In the genomic region with DNA sequence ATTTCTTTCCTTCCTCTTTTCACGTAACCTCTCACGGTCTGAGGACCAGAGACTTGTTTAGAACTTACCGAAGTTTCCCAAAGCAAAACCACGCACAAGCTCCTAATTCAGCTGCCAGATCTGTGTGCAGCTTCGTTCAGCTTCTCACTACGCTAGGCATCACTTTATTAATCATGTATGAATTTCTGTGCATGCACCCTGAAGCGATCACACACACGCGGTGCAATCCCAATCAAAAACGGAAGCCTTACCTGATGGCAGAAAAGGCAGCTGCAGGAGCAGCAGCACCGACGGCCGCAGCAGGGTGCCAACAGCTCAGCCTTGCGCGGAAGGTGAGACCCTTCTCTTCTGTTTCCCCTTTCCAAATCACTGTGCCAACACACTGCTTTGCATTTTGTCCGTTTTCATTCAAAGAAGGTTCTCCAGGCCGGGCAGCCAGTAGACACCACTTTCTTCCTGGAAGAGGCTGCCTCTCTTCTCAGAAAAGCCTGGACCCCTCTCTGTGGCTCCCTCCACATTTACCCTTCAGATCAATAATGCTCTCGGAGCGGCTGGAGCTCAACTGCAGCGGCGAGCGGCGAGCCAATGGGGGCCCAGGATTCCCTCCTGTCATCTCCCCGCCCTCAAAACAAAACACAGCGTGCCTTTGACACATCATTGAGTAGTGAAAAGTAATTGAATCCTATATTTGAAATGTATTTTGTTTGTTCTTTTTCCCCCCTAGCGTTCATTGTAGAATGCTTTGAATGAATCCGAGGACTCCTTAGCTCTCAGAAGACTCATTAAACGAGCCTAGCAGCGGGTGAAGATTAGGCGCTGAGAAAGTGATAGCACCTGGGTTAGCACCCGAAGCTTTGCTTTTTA, we compare ENCODE assay signal across 9 cellular contexts. TPM values are rescaled to one million over a fixed set of nuclear protein-coding genes. Genes with fewer than 3 reads are reported as not detected.
DNase-seq lines count a peak whose midpoint lies in the region; ATAC-seq lines count a peak whose summit lies in the region.
"Had no signal": no experiment of that assay in that cellular context is flagged by ENCODE, and none has a peak within 500 bp of the region (broad histone marks: within the 10 kb centered on the region; RNA-seq: fewer than 3 reads in every experiment).

A gene (minus strand): TSS at position 538 of the 864 bp plus-strand sequence.

- no peak within 1 kb of the TSS; the same call in 1 of the 2 replicates for H3K27ac ChIP-seq in Karpas-422 (ENCODE audit: low read length)
- H3K27ac ChIP-seq in subcutaneous abdominal adipose tissue (ENCODE audit: low read depth, low read length) = no peak within 1 kb of the TSS

- H3K9ac ChIP-seq in Karpas-422 (ENCODE audit: low read length) = peak within 1 kb of the TSS; percentile 48
- H3K9ac ChIP-seq in iPS-15b (ENCODE audit: low read depth, low read length) = no peak within 1 kb of the TSS
- H3K9ac ChIP-seq in subcutaneous abdominal adipose tissue (ENCODE audit: low read length in 5 of 5) = peak within 1 kb of the TSS in 1 of 5 donors; percentile 10

- no peaks in the 10 kb centered on the region for H3K36me3 Mint-ChIP-seq in activated CD8-positive, alpha-beta memory T cell treated with anti-CD3 and anti-CD28 coated beads, Interleukin-2, amount 10 ng/mL, durations not matched to agents 7 days and 5 days
- H3K36me3 Mint-ChIP-seq in T-helper 2 cell treated with Interferon-gamma antibody and Interleukin-4, amounts not matched to agents 5 μg/mL and 100 μg/mL, for 36 hours (ENCODE audit: low read depth) = no peaks in the 10 kb centered on the region

- H3K79me2 ChIP-seq in Karpas-422 (ENCODE audit: low read length) = no peaks in the 10 kb centered on the region

- H3K27me3 Mint-ChIP-seq in activated CD8-positive, alpha-beta memory T cell treated with anti-CD3 and anti-CD28 coated beads, Interleukin-2, amount 10 ng/mL, durations not matched to agents 7 days and 5 days = peaks cover 8% of the 10 kb centered on the region
- H3K27me3 Mint-ChIP-seq in T-helper 2 cell treated with Interferon-gamma antibody and Interleukin-4, amounts not matched to agents 5 μg/mL and 100 μg/mL, for 36 hours (ENCODE audit: low read depth) = no peaks in the 10 kb centered on the region

- H3K9me3 ChIP-seq in Karpas-422 (ENCODE audit: low read length) = no peaks in the 10 kb centered on the region
- H3K9me3 ChIP-seq in iPS-15b (ENCODE audit: control insufficient read depth, insufficient read depth, low read length) = no peaks in the 10 kb centered on the region
- H3K9me3 ChIP-seq in subcutaneous abdominal adipose tissue (ENCODE audit: control insufficient read depth in 5 of 5, low read length in 5 of 5) = no peaks in the 10 kb centered on the region

- H3K4me1 ChIP-seq in Karpas-422 (ENCODE audit: low read length) (peaks cover 21% of the 10 kb centered on the region), iPS-15b (ENCODE audit: control insufficient read depth, insufficient read depth, low read length) (peaks cover 3% of the 10 kb centered on the region), subcutaneous abdominal adipose tissue (ENCODE audit: control insufficient read depth in 5 of 5, insufficient read depth in 5 of 5, low read length in 5 of 5) (peaks cover 0 to 11% (median 9%) of the 10 kb centered on the region in 5 donors)

- H4K20me1 ChIP-seq in Karpas-422 (ENCODE audit: insufficient read depth, low read depth, low read length) = no peaks in the 10 kb centered on the region

- H3K4me3 Mint-ChIP-seq in activated CD8-positive, alpha-beta memory T cell treated with anti-CD3 and anti-CD28 coated beads, Interleukin-2, amount 10 ng/mL, durations not matched to agents 7 days and 5 days = peak within 1 kb of the TSS; percentile 41
- peak within 1 kb of the TSS; percentile 22 for H3K4me3 Mint-ChIP-seq in T-helper 2 cell treated with Interferon-gamma antibody and Interleukin-4, amounts not matched to agents 5 μg/mL and 100 μg/mL, for 36 hours

- H3K4me2 ChIP-seq in Karpas-422 (ENCODE audit: low read depth, low read length, poor library complexity, severe bottlenecking) = peak within 1 kb of the TSS; percentile 73

- H3K27ac Mint-ChIP-seq in activated CD8-positive, alpha-beta memory T cell treated with anti-CD3 and anti-CD28 coated beads, Interleukin-2, amount 10 ng/mL, durations not matched to agents 7 days and 5 days = no peak within 1 kb of the TSS
- H3K27ac Mint-ChIP-seq in T-helper 2 cell treated with Interferon-gamma antibody and Interleukin-4, amounts not matched to agents 5 μg/mL and 100 μg/mL, for 36 hours = no peak within 1 kb of the TSS

- ATAC-seq in activated CD8-positive, alpha-beta memory T cell treated with anti-CD3 and anti-CD28 coated beads, Interleukin-2, amount 10 ng/mL, durations not matched to agents 7 days and 5 days = no peak

- peak within 1 kb of the TSS; percentile 17; the same call in 1 of the 2 replicates for H2AFZ ChIP-seq in Karpas-422 (ENCODE audit: low read length)

- peaks cover 4% of the 10 kb centered on the region for H3K4me1 Mint-ChIP-seq in activated CD8-positive, alpha-beta memory T cell treated with anti-CD3 and anti-CD28 coated beads, Interleukin-2, amount 10 ng/mL, durations not matched to agents 7 days and 5 days
- no peaks in the 10 kb centered on the region for H3K4me1 Mint-ChIP-seq in T-helper 2 cell treated with Interferon-gamma antibody and Interleukin-4, amounts not matched to agents 5 μg/mL and 100 μg/mL, for 36 hours (ENCODE audit: low read depth)

- CTCF ChIA-PET in activated CD8-positive, alpha-beta memory T cell treated with anti-CD3 and anti-CD28 coated beads, Interleukin-2, amount 10 ng/mL, durations not matched to agents 7 days and 5 days (lab: Charles Lee) = no interaction called here

- no peaks in the 10 kb centered on the region for H3K9me2 ChIP-seq in Karpas-422 (replicated peaks; ENCODE audit: insufficient read depth, low read length)

- peak within 1 kb of the TSS; percentile 56 for H3K4me3 ChIP-seq in Karpas-422 (ENCODE audit: low read length)
- peak within 1 kb of the TSS; percentile 77 for H3K4me3 ChIP-seq in iPS-15b (ENCODE audit: low read depth, low read length)
- H3K4me3 ChIP-seq in subcutaneous abdominal adipose tissue (ENCODE audit: low read depth in 1 of 5, low read length in 5 of 5) = peak within 1 kb of the TSS; percentile 40 to 67 (median 51)

- H3K9me3 Mint-ChIP-seq in activated CD8-positive, alpha-beta memory T cell treated with anti-CD3 and anti-CD28 coated beads, Interleukin-2, amount 10 ng/mL, durations not matched to agents 7 days and 5 days (ENCODE audit: low read depth) = peaks cover 7% of the 10 kb centered on the region
- peaks cover 12% of the 10 kb centered on the region for H3K9me3 Mint-ChIP-seq in T-helper 2 cell treated with Interferon-gamma antibody and Interleukin-4, amounts not matched to agents 5 μg/mL and 100 μg/mL, for 36 hours

- no peak for DNase-seq in activated CD8-positive, alpha-beta memory T cell treated with anti-CD3 and anti-CD28 coated beads, Interleukin-2, amount 10 ng/mL, durations not matched to agents 7 days and 5 days
- no peak for DNase-seq in activated CD8-positive, alpha-beta memory T cell treated with anti-CD3 and anti-CD28 coated beads, Interleukin-2, amount 50 U/mL, for 4 hours
- DNase-seq in Karpas-422 (peak; percentile 68), cerebellar nuclear complex (lab: John Stamatoyannopoulos, UW) (no peak)
- DNase-seq in T-helper 2 cell treated with Interferon-gamma antibody and Interleukin-4, amounts not matched to agents 5 μg/mL and 100 μg/mL, for 36 hours (ENCODE audit: low spot score) = no peak
- no peak for DNase-seq in activated effector memory CD4-positive, alpha-beta T cell treated with anti-CD3 and anti-CD28 coated beads, Interleukin-2, amount 50 U/mL, for 16 hours
- DNase-seq: DND-41 had no signal

- H3K27me3 ChIP-seq in Karpas-422 (ENCODE audit: low read length) = no peaks in the 10 kb centered on the region
- H3K27me3 ChIP-seq in iPS-15b (ENCODE audit: control insufficient read depth, insufficient read depth, low read length) = peaks cover 17% of the 10 kb centered on the region
- H3K27me3 ChIP-seq in subcutaneous abdominal adipose tissue (ENCODE audit: control insufficient read depth in 5 of 5, insufficient read depth in 4 of 5, low read length in 5 of 5) = peaks cover 0 to 3% (median 0%) of the 10 kb centered on the region in 5 donors

- H3K36me3 ChIP-seq in Karpas-422 (ENCODE audit: insufficient read depth, low read length) (no peaks in the 10 kb centered on the region), iPS-15b (ENCODE audit: control insufficient read depth, insufficient read depth, low read length) (no peaks in the 10 kb centered on the region), subcutaneous abdominal adipose tissue (ENCODE audit: control insufficient read depth in 5 of 5, insufficient read depth in 5 of 5, low read length in 5 of 5) (no peaks in the 10 kb centered on the region)

RNA-seq across cellular contexts. Expression of the gene that starts here (rescaled TPM):
- not detected for total RNA-seq in activated CD8-positive, alpha-beta memory T cell treated with anti-CD3 and anti-CD28 coated beads, Interleukin-2, amount 10 ng/mL, durations not matched to agents 7 days and 5 days
- not detected in 2 replicates for total RNA-seq in Karpas-422 (2014; rRNA removed; shearing (Covaris generic); ENCODE audit: low replicate concordance)

Comparison
In these comparisons a context has a peak if more than half of its experiments do, and no peak if none do; other contexts are left out.
1. Peak in DNase-seq, H3K4me3 ChIP-seq, H3K9ac ChIP-seq and H3K4me2 ChIP-seq in Karpas-422; RNA of the gene not detected or under 1 TPM.